Comparison of ENCODE assay signal across 1 cellular context in the genomic region with DNA sequence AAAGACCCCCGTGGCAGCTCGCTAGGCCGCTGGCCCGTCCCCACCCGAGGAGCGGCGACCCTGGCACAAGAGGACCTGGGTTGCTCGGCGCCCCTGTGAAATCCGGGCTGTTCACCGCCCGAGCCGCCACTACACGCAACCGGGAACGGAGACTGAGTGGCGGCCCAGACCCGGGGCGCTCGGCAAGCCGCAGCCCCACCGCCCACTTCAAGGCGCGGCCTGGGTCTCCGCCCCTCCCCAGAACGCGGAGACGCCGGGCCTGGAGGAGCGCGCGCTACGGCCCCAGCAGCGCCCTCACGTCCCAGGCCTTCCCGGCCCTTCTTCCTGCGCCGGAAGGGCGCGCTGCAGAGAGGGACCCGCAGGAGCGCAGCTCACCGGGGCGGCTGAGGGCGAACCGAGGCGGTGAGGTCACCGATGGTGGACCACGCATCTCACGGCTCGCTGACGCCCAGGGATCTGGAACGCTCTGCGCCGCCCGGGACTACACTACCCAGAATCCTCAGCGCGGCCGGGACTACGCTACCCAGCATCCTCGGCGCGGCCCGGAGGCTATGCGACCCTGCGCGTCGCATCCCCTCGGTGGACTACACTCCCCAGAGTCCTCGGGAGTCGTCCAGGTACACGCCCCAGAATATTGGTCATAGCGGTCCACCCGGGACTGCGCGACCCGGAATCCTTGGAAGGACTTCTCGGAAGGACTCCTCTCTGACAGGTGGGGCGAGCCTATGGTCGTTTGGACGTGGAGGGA.
A peak's percentile ranks its signal among the peaks of the same experiment; 100 is the strongest.
TF ChIP-seq lines count a peak whose summit lies in the region.

TSS of gene ZNF337 (minus strand) at position 470 of the 748 bp plus-strand sequence. CDS start 10,436 bp downstream, outside the sequence.

TF ChIP-seq in HepG2, 621 proteins besides CTCF, POLR2A, EP300 and RAD21 (continued from another document and continues in another):
- TF ChIP-seq, protein P1, sequence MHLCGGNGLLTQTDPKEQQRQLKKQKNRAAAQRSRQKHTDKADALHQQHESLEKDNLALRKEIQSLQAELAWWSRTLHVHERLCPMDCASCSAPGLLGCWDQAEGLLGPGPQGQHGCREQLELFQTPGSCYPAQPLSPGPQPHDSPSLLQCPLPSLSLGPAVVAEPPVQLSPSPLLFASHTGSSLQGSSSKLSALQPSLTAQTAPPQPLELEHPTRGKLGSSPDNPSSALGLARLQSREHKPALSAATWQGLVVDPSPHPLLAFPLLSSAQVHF (CRISPR knock-in tag; IDR thresholded peaks at IDR 0.05), result no peak
- TF ChIP-seq SOX5 (CRISPR knock-in tag; IDR thresholded peaks at IDR 0.05; ENCODE audit: borderline replicate concordance), result peak; percentile 77
- TF ChIP-seq CREBL2 (CRISPR knock-in tag; IDR thresholded peaks at IDR 0.05; ENCODE audit: borderline replicate concordance), result peak; percentile 93
- TF ChIP-seq ZNF598 (CRISPR knock-in tag; IDR thresholded peaks at IDR 0.05; ENCODE audit: borderline replicate concordance), result peak; percentile 99
- peak; percentile 82; the same call in 1 of the 2 replicates for TF ChIP-seq ZNF230 (CRISPR knock-in tag; IDR thresholded peaks at IDR 0.05)
- TF ChIP-seq PHF5A (CRISPR knock-in tag; IDR thresholded peaks at IDR 0.05; ENCODE audit: low read depth, unreplicated experiment), result no peak
- TF ChIP-seq TAF1 (CRISPR knock-in tag; IDR thresholded peaks at IDR 0.05), result peak; percentile 98
- peak; percentile 85 for TF ChIP-seq YY1 (IDR thresholded peaks at IDR 0.05; ENCODE audit: insufficient read depth, insufficient replicate concordance, low read depth, low read length)
- peak; percentile 94 for TF ChIP-seq ATF3 (CRISPR knock-in tag; IDR thresholded peaks at IDR 0.05)
- no peak for TF ChIP-seq NBN (conservative IDR thresholded peaks at IDR 0.05)
- peak; percentile 92; the same call in 1 of the 2 replicates for TF ChIP-seq ZNF468 (CRISPR knock-in tag; IDR thresholded peaks at IDR 0.05)
- TF ChIP-seq, protein P2, sequence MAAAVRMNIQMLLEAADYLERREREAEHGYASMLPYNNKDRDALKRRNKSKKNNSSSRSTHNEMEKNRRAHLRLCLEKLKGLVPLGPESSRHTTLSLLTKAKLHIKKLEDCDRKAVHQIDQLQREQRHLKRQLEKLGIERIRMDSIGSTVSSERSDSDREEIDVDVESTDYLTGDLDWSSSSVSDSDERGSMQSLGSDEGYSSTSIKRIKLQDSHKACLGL (CRISPR knock-in tag; IDR thresholded peaks at IDR 0.05), result peak; percentile 98
- TF ChIP-seq ZNF318 (CRISPR knock-in tag; IDR thresholded peaks at IDR 0.05), result peak; percentile 24; the same call in 1 of the 2 replicates
- peak; percentile 95 for TF ChIP-seq MEF2D (CRISPR knock-in tag; IDR thresholded peaks at IDR 0.05)
- peak; percentile 100 for TF ChIP-seq IRF2 (CRISPR knock-in tag; IDR thresholded peaks at IDR 0.05)
- TF ChIP-seq RORA (CRISPR knock-in tag; IDR thresholded peaks at IDR 0.05), result no peak
- TF ChIP-seq SMARCC2 (IDR thresholded peaks at IDR 0.05), result no peak
- TF ChIP-seq ATF2 (CRISPR knock-in tag; IDR thresholded peaks at IDR 0.05), result peak; percentile 99
- peak; percentile 66 for TF ChIP-seq PAXIP1 (CRISPR knock-in tag; conservative IDR thresholded peaks at IDR 0.05)
- peak; percentile 74 for TF ChIP-seq PBX3 (CRISPR knock-in tag; IDR thresholded peaks at IDR 0.05; ENCODE audit: borderline replicate concordance)
- no peak for TF ChIP-seq ZNF773 (CRISPR knock-in tag; IDR thresholded peaks at IDR 0.05; ENCODE audit: borderline replicate concordance)
- no peak for TF ChIP-seq LCORL (IDR thresholded peaks at IDR 0.05)
- peak; percentile 98 for TF ChIP-seq LCORL (CRISPR knock-in tag; IDR thresholded peaks at IDR 0.05)
- no peak for TF ChIP-seq HNRNPL (IDR thresholded peaks at IDR 0.05; ENCODE audit: low read depth, low read length)
- peak; percentile 100 for TF ChIP-seq ZNF772 (CRISPR knock-in tag; IDR thresholded peaks at IDR 0.05)
- TF ChIP-seq THYN1 (CRISPR knock-in tag; IDR thresholded peaks at IDR 0.05; ENCODE audit: borderline replicate concordance, low read depth), result peak; percentile 94; the same call in 1 of the 2 replicates
- TF ChIP-seq, protein P3, sequence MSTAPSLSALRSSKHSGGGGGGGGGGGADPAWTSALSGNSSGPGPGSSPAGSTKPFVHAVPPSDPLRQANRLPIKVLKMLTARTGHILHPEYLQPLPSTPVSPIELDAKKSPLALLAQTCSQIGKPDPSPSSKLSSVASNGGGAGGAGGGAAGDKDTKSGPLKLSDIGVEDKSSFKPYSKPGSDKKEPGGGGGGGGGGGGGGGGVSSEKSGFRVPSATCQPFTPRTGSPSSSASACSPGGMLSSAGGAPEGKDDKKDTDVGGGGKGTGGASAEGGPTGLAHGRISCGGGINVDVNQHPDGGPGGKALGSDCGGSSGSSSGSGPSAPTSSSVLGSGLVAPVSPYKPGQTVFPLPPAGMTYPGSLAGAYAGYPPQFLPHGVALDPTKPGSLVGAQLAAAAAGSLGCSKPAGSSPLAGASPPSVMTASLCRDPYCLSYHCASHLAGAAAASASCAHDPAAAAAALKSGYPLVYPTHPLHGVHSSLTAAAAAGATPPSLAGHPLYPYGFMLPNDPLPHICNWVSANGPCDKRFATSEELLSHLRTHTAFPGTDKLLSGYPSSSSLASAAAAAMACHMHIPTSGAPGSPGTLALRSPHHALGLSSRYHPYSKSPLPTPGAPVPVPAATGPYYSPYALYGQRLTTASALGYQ (CRISPR knock-in tag; IDR thresholded peaks at IDR 0.05), result peak; percentile 42
- peak; percentile 100 for TF ChIP-seq REPIN1 (CRISPR knock-in tag; IDR thresholded peaks at IDR 0.05; ENCODE audit: borderline replicate concordance, low read depth)
- TF ChIP-seq AKAP8 (CRISPR knock-in tag; IDR thresholded peaks at IDR 0.05), result peak; percentile 89
- TF ChIP-seq, protein P4, sequence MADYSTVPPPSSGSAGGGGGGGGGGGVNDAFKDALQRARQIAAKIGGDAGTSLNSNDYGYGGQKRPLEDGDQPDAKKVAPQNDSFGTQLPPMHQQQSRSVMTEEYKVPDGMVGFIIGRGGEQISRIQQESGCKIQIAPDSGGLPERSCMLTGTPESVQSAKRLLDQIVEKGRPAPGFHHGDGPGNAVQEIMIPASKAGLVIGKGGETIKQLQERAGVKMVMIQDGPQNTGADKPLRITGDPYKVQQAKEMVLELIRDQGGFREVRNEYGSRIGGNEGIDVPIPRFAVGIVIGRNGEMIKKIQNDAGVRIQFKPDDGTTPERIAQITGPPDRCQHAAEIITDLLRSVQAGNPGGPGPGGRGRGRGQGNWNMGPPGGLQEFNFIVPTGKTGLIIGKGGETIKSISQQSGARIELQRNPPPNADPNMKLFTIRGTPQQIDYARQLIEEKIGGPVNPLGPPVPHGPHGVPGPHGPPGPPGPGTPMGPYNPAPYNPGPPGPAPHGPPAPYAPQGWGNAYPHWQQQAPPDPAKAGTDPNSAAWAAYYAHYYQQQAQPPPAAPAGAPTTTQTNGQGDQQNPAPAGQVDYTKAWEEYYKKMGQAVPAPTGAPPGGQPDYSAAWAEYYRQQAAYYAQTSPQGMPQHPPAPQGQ (CRISPR knock-in tag; IDR thresholded peaks at IDR 0.05; ENCODE audit: borderline replicate concordance), result peak; percentile 85; the same call in 1 of the 2 replicates
- TF ChIP-seq SNRNP70 (IDR thresholded peaks at IDR 0.05; ENCODE audit: low read depth, low read length), result no peak
- TF ChIP-seq PRPF4 (IDR thresholded peaks at IDR 0.05; ENCODE audit: low read depth, low read length, poor library complexity, severe bottlenecking), result no peak
- TF ChIP-seq SRSF1 (optimal IDR thresholded peaks at IDR 0.05; ENCODE audit: low read depth, low read length), result no peak
- peak; percentile 52; the same call in 1 of the 2 replicates for TF ChIP-seq SRF (IDR thresholded peaks at IDR 0.05; ENCODE audit: low read depth, low read length)
- peak; percentile 90; the same call in 1 of the 2 replicates for TF ChIP-seq ZNF510 (CRISPR knock-in tag; IDR thresholded peaks at IDR 0.05; ENCODE audit: low read depth)
